In genomic region chr17:64007089-64007837, GRCh38 we compare ENCODE assay signal across 9 cellular contexts. TPM values are rescaled to one million over a fixed set of nuclear protein-coding genes. Genes with fewer than 3 reads are reported as not detected.
DNase-seq lines count a peak whose midpoint lies in the region; ATAC-seq and TF ChIP-seq lines count a peak whose summit lies in the region.
"Not testable (repeated sequence)": the region's sequence is repeated elsewhere in the genome, so short reads cannot be mapped to it uniquely, and the experiment has no call there.
"Had no signal": no experiment of that assay in that cellular context is flagged by ENCODE, and none has a peak within 500 bp of the region (broad histone marks: within the 10 kb centered on the region; RNA-seq: fewer than 3 reads in every experiment).

No MANE protein-coding gene starts in this region.

- DNase-seq in CD4-positive, alpha-beta memory T cell; T-cell; activated naive CD4-positive, alpha-beta T cell treated with anti-CD3 and anti-CD28 coated beads for 36 hours; left ventricle myocardium inferior; naive thymus-derived CD4-positive, alpha-beta T cell; stimulated activated naive B cell treated with anti-CD40 and anti-IgM and Interleukin-4, amounts not matched to agents 10 μg/mL and 1 μg/mL and 100 μg/mL, for 72 hours: not testable (repeated sequence)
- peak; percentile 49 for DNase-seq in coronary artery (ENCODE audit: low spot score)

- intact Hi-C loops in CD4-positive, alpha-beta memory T cell (cut with micrococcal nuclease); activated naive CD4-positive, alpha-beta T cell treated with anti-CD3 and anti-CD28 coated beads for 36 hours (cut with micrococcal nuclease); left ventricle myocardium inferior (cut with micrococcal nuclease); naive thymus-derived CD4-positive, alpha-beta T cell (cut with micrococcal nuclease): not testable (repeated sequence)

- H3K27me3 Mint-ChIP-seq in CD4-positive, alpha-beta memory T cell; T-cell; activated naive CD4-positive, alpha-beta T cell treated with anti-CD3 and anti-CD28 coated beads for 36 hours (ENCODE audit: low read depth); naive thymus-derived CD4-positive, alpha-beta T cell; stimulated activated naive B cell treated with anti-CD40 and anti-IgM and Interleukin-4, amounts not matched to agents 10 μg/mL and 1 μg/mL and 100 μg/mL, for 72 hours: not testable (repeated sequence)

- H3K36me3 Mint-ChIP-seq in CD4-positive, alpha-beta memory T cell, result peaks cover 36 to 81% of the 10 kb centered on the region in 2 donors
- peaks cover 48% of the 10 kb centered on the region for H3K36me3 Mint-ChIP-seq in T-cell
- H3K36me3 Mint-ChIP-seq in activated naive CD4-positive, alpha-beta T cell treated with anti-CD3 and anti-CD28 coated beads for 36 hours (ENCODE audit: low read depth), result peaks cover 18% of the 10 kb centered on the region
- peaks cover 0 to 32% (median 12%) of the 10 kb centered on the region in 5 donors for H3K36me3 Mint-ChIP-seq in naive thymus-derived CD4-positive, alpha-beta T cell
- H3K36me3 Mint-ChIP-seq in stimulated activated naive B cell treated with anti-CD40 and anti-IgM and Interleukin-4, amounts not matched to agents 10 μg/mL and 1 μg/mL and 100 μg/mL, for 72 hours, result peaks cover 34 to 42% of the 10 kb centered on the region in 2 donors

- TF ChIP-seq CTCF in coronary artery (IDR thresholded peaks at IDR 0.05); left ventricle myocardium inferior (IDR thresholded peaks at IDR 0.05; ENCODE audit: borderline replicate concordance): not testable (repeated sequence)

- H3K4me1 ChIP-seq in CD4-positive, alpha-beta memory T cell (ENCODE audit: insufficient read depth, low read length), result peaks cover 65% of the 10 kb centered on the region
- H3K4me1 ChIP-seq in left ventricle myocardium inferior, result peaks cover 61% of the 10 kb centered on the region
- peaks cover 26 to 36% of the 10 kb centered on the region in 2 donors for H3K4me1 ChIP-seq in naive thymus-derived CD4-positive, alpha-beta T cell (ENCODE audit: control insufficient read depth in 2 of 2, insufficient read depth in 2 of 2, low read length in 2 of 2)

- H3K9me3 Mint-ChIP-seq in CD4-positive, alpha-beta memory T cell; T-cell; activated naive CD4-positive, alpha-beta T cell treated with anti-CD3 and anti-CD28 coated beads for 36 hours; naive thymus-derived CD4-positive, alpha-beta T cell; stimulated activated naive B cell treated with anti-CD40 and anti-IgM and Interleukin-4, amounts not matched to agents 10 μg/mL and 1 μg/mL and 100 μg/mL, for 72 hours: not testable (repeated sequence)

- CTCF ChIA-PET in CD4-positive, alpha-beta memory T cell (lab: Charles Lee; ENCODE audit: partially characterized antibody), result interaction anchor here (1.6 to 32.9 kb wide), 3 partner anchors 17 to 126 kb away, joined by 5 to 556 read pairs (median 8); partner anchors contain the start of gene ICAM2
- CTCF ChIA-PET in T-cell (lab: Charles Lee), result interaction anchor here in 1 of 2 donors (1.3 to 2.1 kb wide), 3 partner anchors 13 to 22 kb away, joined by 3 to 9 read pairs (median 6); no protein-coding TSS in a partner anchor
- CTCF ChIA-PET in activated naive CD4-positive, alpha-beta T cell treated with anti-CD3 and anti-CD28 coated beads for 36 hours (lab: Charles Lee), result interaction anchor here (1.4 to 2.2 kb wide), 3 partner anchors 11 to 61 kb away, joined by 3 to 6 read pairs (median 5); no protein-coding TSS in a partner anchor
- CTCF ChIA-PET in naive thymus-derived CD4-positive, alpha-beta T cell (lab: Charles Lee), result interaction anchor here (0.7 to 1.5 kb wide), 3 partner anchors 17 to 25 kb away, joined by 3 to 6 read pairs (median 3); no protein-coding TSS in a partner anchor

- not testable (repeated sequence) for H3K9me3 ChIP-seq in CD4-positive, alpha-beta memory T cell (ENCODE audit: control insufficient read depth in 1 of 2, low read length in 2 of 2); left ventricle myocardium inferior (replicated peaks); naive thymus-derived CD4-positive, alpha-beta T cell (ENCODE audit: control insufficient read depth in 2 of 3, low read length in 3 of 3)

- peak overlapping the region in 6 of 7 donors; percentile 31 to 99 (median 75) for H3K27ac Mint-ChIP-seq in CD4-positive, alpha-beta memory T cell
- peak overlapping the region; percentile 61 to 79 for H3K27ac Mint-ChIP-seq in T-cell
- H3K27ac Mint-ChIP-seq in activated naive CD4-positive, alpha-beta T cell treated with anti-CD3 and anti-CD28 coated beads for 36 hours, result peak overlapping the region; percentile 66
- peak overlapping the region in 8 of 9 donors; percentile 23 to 100 (median 84) for H3K27ac Mint-ChIP-seq in naive thymus-derived CD4-positive, alpha-beta T cell
- H3K27ac Mint-ChIP-seq in stimulated activated naive B cell treated with anti-CD40 and anti-IgM and Interleukin-4, amounts not matched to agents 10 μg/mL and 1 μg/mL and 100 μg/mL, for 72 hours, result peak overlapping the region; percentile 69

- peak in 1 of 4 experiments; percentile 37 for ATAC-seq in T-cell (replicated peaks in 1 of 4)
- ATAC-seq in naive thymus-derived CD4-positive, alpha-beta T cell; stimulated activated naive B cell treated with anti-CD40 and anti-IgM and Interleukin-4, amounts not matched to agents 10 μg/mL and 1 μg/mL and 100 μg/mL, for 72 hours (replicated peaks): not testable (repeated sequence)

- peak overlapping the region in 1 of 8 donors; percentile 26 for H3K4me3 Mint-ChIP-seq in CD4-positive, alpha-beta memory T cell
- peak overlapping the region in 1 of 3 donors; percentile 49 for H3K4me3 Mint-ChIP-seq in T-cell
- not testable (repeated sequence) for H3K4me3 Mint-ChIP-seq in activated naive CD4-positive, alpha-beta T cell treated with anti-CD3 and anti-CD28 coated beads for 36 hours
- peak overlapping the region in 1 of 10 donors; percentile 11 for H3K4me3 Mint-ChIP-seq in naive thymus-derived CD4-positive, alpha-beta T cell
- H3K4me3 Mint-ChIP-seq in stimulated activated naive B cell treated with anti-CD40 and anti-IgM and Interleukin-4, amounts not matched to agents 10 μg/mL and 1 μg/mL and 100 μg/mL, for 72 hours, result peak overlapping the region in 1 of 2 donors; percentile 54

- POLR2A ChIA-PET in CD4-positive, alpha-beta memory T cell (lab: Charles Lee; ENCODE audit: partially characterized antibody), result interaction anchor here (0.6 to 22.6 kb wide), 4 partner anchors 9 to 311 kb away, joined by 4 to 587 read pairs (median 4); partner anchors contain the start of genes ICAM2 and PRR29
- POLR2A ChIA-PET in T-cell (lab: Charles Lee), result interaction anchor here in 1 of 2 donors (0.6 kb wide), 1 partner anchor 15 kb away, joined by 4 read pairs; no protein-coding TSS in a partner anchor
- POLR2A ChIA-PET in naive thymus-derived CD4-positive, alpha-beta T cell (lab: Charles Lee), result interaction anchor here (0.5 to 3.6 kb wide), 6 partner anchors 9 to 192 kb away, joined by 3 to 23 read pairs (median 5); partner anchors contain the start of genes CD79B and ICAM2

- not testable (repeated sequence) for H3K27me3 ChIP-seq in CD4-positive, alpha-beta memory T cell (ENCODE audit: insufficient read depth, low read length); left ventricle myocardium inferior (ENCODE audit: low read depth); naive thymus-derived CD4-positive, alpha-beta T cell (ENCODE audit: control insufficient read depth in 2 of 2, insufficient read depth in 2 of 2, low read length in 2 of 2)

- H3K36me3 ChIP-seq in CD4-positive, alpha-beta memory T cell (ENCODE audit: insufficient read depth, low read length), result peaks cover 50% of the 10 kb centered on the region
- H3K36me3 ChIP-seq in left ventricle myocardium inferior, result not testable (repeated sequence)
- H3K36me3 ChIP-seq in naive thymus-derived CD4-positive, alpha-beta T cell (ENCODE audit: control insufficient read depth in 2 of 3, insufficient read depth in 3 of 3, low read length in 3 of 3), result peaks cover 7 to 71% (median 19%) of the 10 kb centered on the region in 3 experiments

- peak overlapping the region; percentile 36 for H3K27ac ChIP-seq in CD4-positive, alpha-beta memory T cell (ENCODE audit: low read depth, low read length)
- H3K27ac ChIP-seq in coronary artery (peak overlapping the region in 1 of 2 donors; percentile 48), left ventricle myocardium inferior (replicated peaks) (peak overlapping the region; percentile 89)
- H3K27ac ChIP-seq in naive thymus-derived CD4-positive, alpha-beta T cell (ENCODE audit: low read depth, low read length), result peak overlapping the region; percentile 59

- H3K4me3 ChIP-seq in CD4-positive, alpha-beta memory T cell (ENCODE audit: low read length in 2 of 2); coronary artery; left ventricle myocardium inferior; naive thymus-derived CD4-positive, alpha-beta T cell (ENCODE audit: low read length): not testable (repeated sequence)

- H3K4me1 Mint-ChIP-seq in CD4-positive, alpha-beta memory T cell, result peaks cover 33 to 64% (median 49%) of the 10 kb centered on the region in 4 donors
- peaks cover 55 to 72% (median 66%) of the 10 kb centered on the region in 3 donors for H3K4me1 Mint-ChIP-seq in T-cell
- peaks cover 51% of the 10 kb centered on the region for H3K4me1 Mint-ChIP-seq in activated naive CD4-positive, alpha-beta T cell treated with anti-CD3 and anti-CD28 coated beads for 36 hours (ENCODE audit: low read depth)
- H3K4me1 Mint-ChIP-seq in naive thymus-derived CD4-positive, alpha-beta T cell, result peaks cover 34 to 72% (median 62%) of the 10 kb centered on the region in 7 donors
- peaks cover 36 to 64% of the 10 kb centered on the region in 2 donors for H3K4me1 Mint-ChIP-seq in stimulated activated naive B cell treated with anti-CD40 and anti-IgM and Interleukin-4, amounts not matched to agents 10 μg/mL and 1 μg/mL and 100 μg/mL, for 72 hours

RNA-seq across cellular contexts. Expression of gene PRR29, which starts 9.1 kb away (rescaled TPM):
- total RNA-seq in CD4-positive, alpha-beta memory T cell, result 1 to 10 TPM in 1 of 2 experiments, under 1 TPM in 1; 0.19 to 1.0 TPM
- polyA plus RNA-seq in CD4-positive, alpha-beta memory T cell, result 1 to 10 TPM; 5.6 to 6.0 TPM
- total RNA-seq in T-cell (1 to 10 TPM in 3 of 5 donors, under 1 TPM in 2; 0.50 to 1.9 (median 1.1) TPM), left ventricle myocardium inferior (not detected)
- total RNA-seq in activated naive CD4-positive, alpha-beta T cell treated with anti-CD3 and anti-CD28 coated beads for 36 hours, result under 1 TPM; 0.21 to 0.44 TPM
- total RNA-seq in naive thymus-derived CD4-positive, alpha-beta T cell, result 1 to 10 TPM in 1 of 5 experiments, under 1 TPM in 2, not detected in 2; 0.29 to 2.8 (median 0.40) TPM
- 1 to 10 TPM; 5.5 to 6.0 TPM for polyA plus RNA-seq in naive thymus-derived CD4-positive, alpha-beta T cell
- total RNA-seq: transverse colon had no signal

RNA-seq across cellular contexts. Expression of gene ICAM2, which starts 13.2 kb away (rescaled TPM):
- total RNA-seq in CD4-positive, alpha-beta memory T cell, result 100 to 1,000 TPM; 150 to 158 TPM
- polyA plus RNA-seq in CD4-positive, alpha-beta memory T cell, result 100 to 1,000 TPM; 411 to 591 TPM
- total RNA-seq in T-cell (100 to 1,000 TPM in 3 of 5 donors, 10 to 100 TPM in 2; 69.6 to 132 (median 116) TPM), left ventricle myocardium inferior (28.2 TPM)
- 10 to 100 TPM; 41.6 to 41.9 TPM for total RNA-seq in activated naive CD4-positive, alpha-beta T cell treated with anti-CD3 and anti-CD28 coated beads for 36 hours
- 100 to 1,000 TPM in 2 of 5 experiments, 10 to 100 TPM in 3; 60.9 to 132 (median 92.3) TPM for total RNA-seq in naive thymus-derived CD4-positive, alpha-beta T cell
- polyA plus RNA-seq in naive thymus-derived CD4-positive, alpha-beta T cell, result 100 to 1,000 TPM; 400 to 414 TPM
- total RNA-seq: G401 had no signal

RNA-seq across cellular contexts. Expression of gene SCN4A, which starts 34.5 kb away (rescaled TPM):
- total RNA-seq in CD4-positive, alpha-beta memory T cell, result under 1 TPM; 0.17 to 0.30 TPM
- not detected for polyA plus RNA-seq in CD4-positive, alpha-beta memory T cell
- total RNA-seq in T-cell (under 1 TPM in 3 of 5 donors, not detected in 2; 0.13 to 0.18 (median 0.13) TPM), left ventricle myocardium inferior (1.2 TPM)
- total RNA-seq in activated naive CD4-positive, alpha-beta T cell treated with anti-CD3 and anti-CD28 coated beads for 36 hours, result under 1 TPM; 0.10 to 0.47 TPM
- total RNA-seq in naive thymus-derived CD4-positive, alpha-beta T cell, result under 1 TPM in 4 of 5 experiments, not detected in 1; 0.03 to 0.15 (median 0.07) TPM
- not detected for polyA plus RNA-seq in naive thymus-derived CD4-positive, alpha-beta T cell
- total RNA-seq: G401 had no signal
